Comparison of ENCODE assay signal across 1 cellular context in the genomic region with DNA sequence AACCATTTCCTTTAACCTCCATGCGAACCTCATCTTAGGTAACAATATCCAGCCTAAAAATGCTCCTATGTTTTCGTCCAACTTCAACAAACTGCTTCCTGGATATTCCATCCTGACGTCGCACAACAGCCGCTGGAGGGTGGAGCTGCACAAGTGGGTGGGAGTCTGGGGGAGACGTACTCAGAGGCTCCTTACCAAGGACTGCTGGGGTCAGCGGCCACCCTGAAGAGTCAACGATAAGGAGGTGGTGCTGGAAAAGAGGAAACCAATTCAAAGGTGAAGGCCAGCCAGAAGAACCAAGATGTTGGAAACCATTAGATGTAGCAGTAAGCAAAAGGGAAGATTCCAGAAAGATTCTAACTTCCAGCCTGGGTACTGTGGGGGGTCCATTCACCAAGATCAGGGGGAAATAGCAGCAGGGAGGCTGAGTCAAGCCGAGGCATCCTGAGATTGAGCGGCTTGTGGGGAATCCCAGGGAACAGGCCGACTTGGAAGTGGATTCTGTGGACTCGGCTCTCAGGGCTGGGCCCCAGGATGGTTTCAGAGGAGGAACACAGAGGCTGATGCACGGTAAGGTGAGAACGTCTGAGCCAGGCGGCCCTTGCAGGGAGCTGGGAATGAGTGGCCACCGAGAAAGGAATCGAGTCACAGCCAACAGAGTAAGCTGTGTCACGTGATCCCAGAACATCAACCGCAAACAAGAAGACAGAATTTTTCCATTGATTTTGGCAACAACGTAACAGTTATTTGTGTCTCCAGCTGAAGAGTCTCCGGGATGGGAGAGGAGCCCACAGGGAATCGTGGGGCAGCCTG.
TF ChIP-seq lines count a peak whose summit lies in the region.

No MANE protein-coding gene starts in this region.

TF ChIP-seq in HepG2, 621 proteins besides CTCF, POLR2A, EP300 and RAD21 (continued from another document):
- TF ChIP-seq, protein P1, sequence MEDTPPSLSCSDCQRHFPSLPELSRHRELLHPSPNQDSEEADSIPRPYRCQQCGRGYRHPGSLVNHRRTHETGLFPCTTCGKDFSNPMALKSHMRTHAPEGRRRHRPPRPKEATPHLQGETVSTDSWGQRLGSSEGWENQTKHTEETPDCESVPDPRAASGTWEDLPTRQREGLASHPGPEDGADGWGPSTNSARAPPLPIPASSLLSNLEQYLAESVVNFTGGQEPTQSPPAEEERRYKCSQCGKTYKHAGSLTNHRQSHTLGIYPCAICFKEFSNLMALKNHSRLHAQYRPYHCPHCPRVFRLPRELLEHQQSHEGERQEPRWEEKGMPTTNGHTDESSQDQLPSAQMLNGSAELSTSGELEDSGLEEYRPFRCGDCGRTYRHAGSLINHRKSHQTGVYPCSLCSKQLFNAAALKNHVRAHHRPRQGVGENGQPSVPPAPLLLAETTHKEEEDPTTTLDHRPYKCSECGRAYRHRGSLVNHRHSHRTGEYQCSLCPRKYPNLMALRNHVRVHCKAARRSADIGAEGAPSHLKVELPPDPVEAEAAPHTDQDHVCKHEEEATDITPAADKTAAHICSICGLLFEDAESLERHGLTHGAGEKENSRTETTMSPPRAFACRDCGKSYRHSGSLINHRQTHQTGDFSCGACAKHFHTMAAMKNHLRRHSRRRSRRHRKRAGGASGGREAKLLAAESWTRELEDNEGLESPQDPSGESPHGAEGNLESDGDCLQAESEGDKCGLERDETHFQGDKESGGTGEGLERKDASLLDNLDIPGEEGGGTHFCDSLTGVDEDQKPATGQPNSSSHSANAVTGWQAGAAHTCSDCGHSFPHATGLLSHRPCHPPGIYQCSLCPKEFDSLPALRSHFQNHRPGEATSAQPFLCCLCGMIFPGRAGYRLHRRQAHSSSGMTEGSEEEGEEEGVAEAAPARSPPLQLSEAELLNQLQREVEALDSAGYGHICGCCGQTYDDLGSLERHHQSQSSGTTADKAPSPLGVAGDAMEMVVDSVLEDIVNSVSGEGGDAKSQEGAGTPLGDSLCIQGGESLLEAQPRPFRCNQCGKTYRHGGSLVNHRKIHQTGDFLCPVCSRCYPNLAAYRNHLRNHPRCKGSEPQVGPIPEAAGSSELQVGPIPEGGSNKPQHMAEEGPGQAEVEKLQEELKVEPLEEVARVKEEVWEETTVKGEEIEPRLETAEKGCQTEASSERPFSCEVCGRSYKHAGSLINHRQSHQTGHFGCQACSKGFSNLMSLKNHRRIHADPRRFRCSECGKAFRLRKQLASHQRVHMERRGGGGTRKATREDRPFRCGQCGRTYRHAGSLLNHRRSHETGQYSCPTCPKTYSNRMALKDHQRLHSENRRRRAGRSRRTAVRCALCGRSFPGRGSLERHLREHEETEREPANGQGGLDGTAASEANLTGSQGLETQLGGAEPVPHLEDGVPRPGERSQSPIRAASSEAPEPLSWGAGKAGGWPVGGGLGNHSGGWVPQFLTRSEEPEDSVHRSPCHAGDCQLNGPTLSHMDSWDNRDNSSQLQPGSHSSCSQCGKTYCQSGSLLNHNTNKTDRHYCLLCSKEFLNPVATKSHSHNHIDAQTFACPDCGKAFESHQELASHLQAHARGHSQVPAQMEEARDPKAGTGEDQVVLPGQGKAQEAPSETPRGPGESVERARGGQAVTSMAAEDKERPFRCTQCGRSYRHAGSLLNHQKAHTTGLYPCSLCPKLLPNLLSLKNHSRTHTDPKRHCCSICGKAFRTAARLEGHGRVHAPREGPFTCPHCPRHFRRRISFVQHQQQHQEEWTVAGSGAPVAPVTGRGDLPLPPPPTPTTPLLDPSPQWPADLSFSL (CRISPR knock-in tag; IDR thresholded peaks at IDR 0.05): no peak
- TF ChIP-seq, protein P2, sequence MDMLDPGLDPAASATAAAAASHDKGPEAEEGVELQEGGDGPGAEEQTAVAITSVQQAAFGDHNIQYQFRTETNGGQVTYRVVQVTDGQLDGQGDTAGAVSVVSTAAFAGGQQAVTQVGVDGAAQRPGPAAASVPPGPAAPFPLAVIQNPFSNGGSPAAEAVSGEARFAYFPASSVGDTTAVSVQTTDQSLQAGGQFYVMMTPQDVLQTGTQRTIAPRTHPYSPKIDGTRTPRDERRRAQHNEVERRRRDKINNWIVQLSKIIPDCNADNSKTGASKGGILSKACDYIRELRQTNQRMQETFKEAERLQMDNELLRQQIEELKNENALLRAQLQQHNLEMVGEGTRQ (IDR thresholded peaks at IDR 0.05; ENCODE audit: low read depth, low read length): peak; percentile 36; the same call in 1 of the 2 replicates
- TF ChIP-seq, protein P2 (CRISPR knock-in tag; IDR thresholded peaks at IDR 0.05; ENCODE audit: borderline replicate concordance): no peak
